1 cellular context compared by ENCODE assay signal in the genomic region with DNA sequence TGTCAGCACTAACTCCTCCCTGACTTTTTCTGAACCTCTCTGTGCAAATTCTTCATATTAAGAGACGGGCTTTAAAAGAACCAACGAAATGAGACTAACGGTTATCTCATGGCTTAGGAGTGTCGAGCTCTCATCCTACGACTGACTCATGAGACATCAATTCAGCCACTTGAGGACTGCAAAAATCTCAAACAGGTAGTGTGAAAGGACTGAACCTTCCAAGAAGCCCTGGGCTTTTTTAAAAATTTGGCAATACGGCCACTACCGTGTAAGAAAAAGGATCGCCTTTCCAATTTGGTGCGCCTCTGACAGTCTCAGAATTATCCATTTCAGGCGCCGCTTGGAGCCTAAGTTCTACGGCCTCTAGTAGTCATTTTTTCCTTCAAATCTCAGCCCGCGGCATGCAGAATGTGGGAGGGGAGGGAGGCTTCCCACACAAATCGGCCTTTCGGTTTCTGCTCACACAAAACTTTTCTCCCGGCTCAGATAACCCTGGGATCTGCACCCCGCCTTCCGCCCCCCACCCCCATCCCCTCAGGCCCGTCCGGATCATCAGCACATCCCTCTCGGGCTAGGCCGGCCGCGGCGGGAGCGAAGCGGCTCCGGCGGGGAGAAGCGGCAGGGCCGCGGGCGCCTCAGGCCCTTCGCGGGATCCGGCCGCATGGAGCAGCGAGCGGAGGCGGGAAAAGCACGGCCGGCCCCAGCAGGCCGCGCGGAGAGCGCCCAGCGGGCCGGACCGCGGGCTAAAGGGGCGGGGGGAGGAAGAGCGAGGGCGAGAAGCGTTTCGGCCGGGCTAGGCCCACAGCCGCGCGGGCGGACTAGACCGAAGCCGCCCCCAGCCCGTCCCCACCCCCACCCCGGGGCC.
A peak's percentile ranks its signal among the peaks of the same experiment; 100 is the strongest.
TF ChIP-seq lines count a peak whose summit lies in the region.

No MANE protein-coding gene starts in this region.

TF ChIP-seq in HepG2, 621 proteins besides CTCF, POLR2A, EP300 and RAD21 (continued from another document and continues in another):
- TF ChIP-seq NFAT5 (CRISPR knock-in tag; IDR thresholded peaks at IDR 0.05) (0 out of 2 replicates have a peak, but pooled peaks have one; percentile 42), HES4 (CRISPR knock-in tag; IDR thresholded peaks at IDR 0.05; ENCODE audit: borderline replicate concordance) (no peak; the same call in 1 of the 2 replicates), TFDP2 (CRISPR knock-in tag; IDR thresholded peaks at IDR 0.05) (peak; percentile 78; the same call in 1 of the 2 replicates), IKZF4 (CRISPR knock-in tag; IDR thresholded peaks at IDR 0.05; ENCODE audit: borderline replicate concordance, low read depth, not compliant biosample characterization) (peak; percentile 84), PHF8 (CRISPR knock-in tag; IDR thresholded peaks at IDR 0.05) (peak; percentile 37), ZNF205 (CRISPR knock-in tag; IDR thresholded peaks at IDR 0.05) (peak; percentile 35; the same call in 1 of the 2 replicates), ZNF296 (CRISPR knock-in tag; conservative IDR thresholded peaks at IDR 0.05) (0 out of 2 replicates have a peak, but pooled peaks have one; percentile 15), ZNF775 (CRISPR knock-in tag; IDR thresholded peaks at IDR 0.05; ENCODE audit: borderline replicate concordance) (0 out of 2 replicates have a peak, but pooled peaks have one; percentile 28), ZNF704 (CRISPR knock-in tag; IDR thresholded peaks at IDR 0.05; ENCODE audit: borderline replicate concordance) (0 out of 2 replicates have a peak, but pooled peaks have one; percentile 8), BORCS8-MEF2B (CRISPR knock-in tag; IDR thresholded peaks at IDR 0.05) (peak; percentile 43; the same call in 1 of the 2 replicates), FOXK2 (IDR thresholded peaks at IDR 0.05) (no peak), SALL2 (CRISPR knock-in tag; IDR thresholded peaks at IDR 0.05) (0 out of 2 replicates have a peak, but pooled peaks have one; percentile 7), ZSCAN22 (CRISPR knock-in tag; IDR thresholded peaks at IDR 0.05) (0 out of 2 replicates have a peak, but pooled peaks have one; percentile 38), MYC (CRISPR knock-in tag; IDR thresholded peaks at IDR 0.05; ENCODE audit: borderline replicate concordance) (peak; percentile 58; the same call in 1 of the 2 replicates), MAX (IDR thresholded peaks at IDR 0.05) (peak; percentile 58), BCL3 (CRISPR knock-in tag; IDR thresholded peaks at IDR 0.05) (0 out of 2 replicates have a peak, but pooled peaks have one; percentile 2), TAF1 (CRISPR knock-in tag; IDR thresholded peaks at IDR 0.05) (peak; percentile 3; the same call in 1 of the 2 replicates), ZNF17 (CRISPR knock-in tag; IDR thresholded peaks at IDR 0.05) (no peak), IRF2 (CRISPR knock-in tag; IDR thresholded peaks at IDR 0.05) (0 out of 2 replicates have a peak, but pooled peaks have one; percentile 19), RBM39 (IDR thresholded peaks at IDR 0.05; ENCODE audit: low read depth, low read length, poor library complexity, severe bottlenecking) (peak; percentile 1), ZFX (CRISPR knock-in tag; IDR thresholded peaks at IDR 0.05; ENCODE audit: low read depth) (peak; percentile 9; the same call in 1 of the 2 replicates), TGIF2 (CRISPR knock-in tag; IDR thresholded peaks at IDR 0.05) (0 out of 2 replicates have a peak, but pooled peaks have one; percentile 40), ZNF12 (CRISPR knock-in tag; IDR thresholded peaks at IDR 0.05) (0 out of 2 replicates have a peak, but pooled peaks have one; percentile 17)
- TF ChIP-seq, protein P1, sequence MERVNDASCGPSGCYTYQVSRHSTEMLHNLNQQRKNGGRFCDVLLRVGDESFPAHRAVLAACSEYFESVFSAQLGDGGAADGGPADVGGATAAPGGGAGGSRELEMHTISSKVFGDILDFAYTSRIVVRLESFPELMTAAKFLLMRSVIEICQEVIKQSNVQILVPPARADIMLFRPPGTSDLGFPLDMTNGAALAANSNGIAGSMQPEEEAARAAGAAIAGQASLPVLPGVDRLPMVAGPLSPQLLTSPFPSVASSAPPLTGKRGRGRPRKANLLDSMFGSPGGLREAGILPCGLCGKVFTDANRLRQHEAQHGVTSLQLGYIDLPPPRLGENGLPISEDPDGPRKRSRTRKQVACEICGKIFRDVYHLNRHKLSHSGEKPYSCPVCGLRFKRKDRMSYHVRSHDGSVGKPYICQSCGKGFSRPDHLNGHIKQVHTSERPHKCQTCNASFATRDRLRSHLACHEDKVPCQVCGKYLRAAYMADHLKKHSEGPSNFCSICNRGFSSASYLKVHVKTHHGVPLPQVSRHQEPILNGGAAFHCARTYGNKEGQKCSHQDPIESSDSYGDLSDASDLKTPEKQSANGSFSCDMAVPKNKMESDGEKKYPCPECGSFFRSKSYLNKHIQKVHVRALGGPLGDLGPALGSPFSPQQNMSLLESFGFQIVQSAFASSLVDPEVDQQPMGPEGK (CRISPR knock-in tag; IDR thresholded peaks at IDR 0.05), result no peak
- TF ChIP-seq, protein P2, sequence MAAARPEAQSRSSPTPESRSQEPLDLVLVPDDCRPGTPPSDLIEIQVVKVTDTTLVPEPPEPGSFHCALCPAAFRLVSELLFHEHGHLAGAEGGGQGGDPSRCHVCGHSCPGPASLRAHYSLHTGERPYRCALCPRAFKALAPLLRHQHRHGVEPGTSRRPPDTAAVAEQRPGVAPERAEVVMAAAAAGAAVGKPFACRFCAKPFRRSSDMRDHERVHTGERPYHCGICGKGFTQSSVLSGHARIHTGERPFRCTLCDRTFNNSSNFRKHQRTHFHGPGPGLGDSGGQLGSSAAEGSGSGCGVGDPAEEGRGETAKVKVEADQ (CRISPR knock-in tag; IDR thresholded peaks at IDR 0.05; ENCODE audit: borderline replicate concordance), result peak; percentile 43; the same call in 1 of the 2 replicates
- TF ChIP-seq, protein P3, sequence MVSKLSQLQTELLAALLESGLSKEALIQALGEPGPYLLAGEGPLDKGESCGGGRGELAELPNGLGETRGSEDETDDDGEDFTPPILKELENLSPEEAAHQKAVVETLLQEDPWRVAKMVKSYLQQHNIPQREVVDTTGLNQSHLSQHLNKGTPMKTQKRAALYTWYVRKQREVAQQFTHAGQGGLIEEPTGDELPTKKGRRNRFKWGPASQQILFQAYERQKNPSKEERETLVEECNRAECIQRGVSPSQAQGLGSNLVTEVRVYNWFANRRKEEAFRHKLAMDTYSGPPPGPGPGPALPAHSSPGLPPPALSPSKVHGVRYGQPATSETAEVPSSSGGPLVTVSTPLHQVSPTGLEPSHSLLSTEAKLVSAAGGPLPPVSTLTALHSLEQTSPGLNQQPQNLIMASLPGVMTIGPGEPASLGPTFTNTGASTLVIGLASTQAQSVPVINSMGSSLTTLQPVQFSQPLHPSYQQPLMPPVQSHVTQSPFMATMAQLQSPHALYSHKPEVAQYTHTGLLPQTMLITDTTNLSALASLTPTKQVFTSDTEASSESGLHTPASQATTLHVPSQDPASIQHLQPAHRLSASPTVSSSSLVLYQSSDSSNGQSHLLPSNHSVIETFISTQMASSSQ (IDR thresholded peaks at IDR 0.05; ENCODE audit: low read depth), result no peak
- TF ChIP-seq, protein P3 (CRISPR knock-in tag; IDR thresholded peaks at IDR 0.05; ENCODE audit: borderline replicate concordance), result no peak
